In the genomic region with DNA sequence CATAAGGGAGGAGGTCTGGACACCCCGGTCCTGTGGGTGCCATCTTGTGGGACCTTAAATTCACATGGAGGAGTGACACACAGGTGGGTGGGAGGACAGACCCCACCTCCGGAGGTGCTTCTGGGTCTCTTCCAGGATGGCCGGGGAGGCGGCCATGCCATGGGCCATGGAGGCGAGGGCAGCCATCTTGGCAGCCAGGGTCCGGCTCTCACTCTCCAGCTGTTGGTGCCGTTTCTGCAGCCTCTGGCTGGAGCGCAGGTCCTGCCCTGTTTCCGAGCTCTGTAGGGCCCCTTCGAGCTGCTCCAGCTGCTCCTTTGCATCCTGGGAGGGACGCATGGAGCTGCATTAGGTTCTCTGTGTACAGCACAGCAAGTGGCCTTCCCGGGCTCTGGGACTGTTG, we compare ENCODE assay signal across 28 cellular contexts.
"Had no signal": no experiment of that assay in that cellular context is flagged by ENCODE, and none has a peak within 500 bp of the region (broad histone marks: within the 10 kb centered on the region; RNA-seq: fewer than 3 reads in every experiment).

No MANE protein-coding gene starts in this region.

- H3K27ac ChIP-seq: stomach, suprapubic skin, testis, thoracic aorta, thyroid gland, tibial artery, tibial nerve, transverse colon, upper lobe of left lung, upper lobe of right lung, uterus, vagina had no signal

- H3K36me3 Mint-ChIP-seq: stimulated activated effector memory CD8-positive, alpha-beta T cell treated with anti-CD3 and anti-CD28 coated beads, Interleukin-12 subunit alpha, Interleukin-12 subunit beta, amount 100 ng/mL, for 72 hours; stimulated activated memory B cell treated with anti-CD40 and anti-IgM and Interleukin-4, amounts not matched to agents 10 μg/mL and 1 μg/mL and 100 μg/mL, for 72 hours; stimulated activated naive B cell treated with anti-CD40 and anti-IgM and Interleukin-4, amounts not matched to agents 10 μg/mL and 1 μg/mL and 100 μg/mL, for 72 hours had no signal

- DNase-seq: stimulated activated CD4-positive, alpha-beta T cell treated with anti-CD3 and anti-CD28 coated beads, Interleukin-2, amount 100 ng/mL, for 48 hours; stimulated activated CD4-positive, alpha-beta T cell treated with anti-CD3 and anti-CD28 coated beads, Interleukin-4, amount 100 ng/mL, for 1 hour; stimulated activated CD4-positive, alpha-beta T cell treated with anti-CD3 and anti-CD28 coated beads, Interleukin-4, amount 100 ng/mL, for 24 hours; stimulated activated CD4-positive, alpha-beta T cell treated with anti-CD3 and anti-CD28 coated beads, Interleukin-4, amount 100 ng/mL, for 4 hours; stimulated activated CD8-positive, alpha-beta memory T cell treated with anti-CD3 and anti-CD28 coated beads, Interleukin-4, amount 100 ng/mL, for 48 hours; stimulated activated naive B cell treated with anti-CD40 and anti-IgM and Interleukin-4, amounts not matched to agents 10 μg/mL and 1 μg/mL and 100 μg/mL, for 72 hours; stimulated activated naive CD4-positive, alpha-beta T cell; stimulated activated naive CD4-positive, alpha-beta T cell treated with Interleukin-2 at 50 U/mL for 16 hours; stimulated activated naive CD8-positive, alpha-beta T cell treated with anti-CD3 and anti-CD28 coated beads, Interleukin-15, amount 100 ng/mL, for 72 hours; stimulated activated naive CD8-positive, alpha-beta T cell treated with anti-CD3 and anti-CD28 coated beads, Interleukin-15, Interleukin-2, amounts not matched to agents 100 U/mL and 50 U/mL, for 24 hours; stomach; substantia nigra; testis; thyroid gland; tibial artery; transverse colon; trophoblast cell; upper lobe of right lung; uterus had no signal

- H3K9me3 ChIP-seq: stomach, suprapubic skin, testis, thoracic aorta, thyroid gland, tibial artery, tibial nerve, transverse colon, upper lobe of left lung, upper lobe of right lung, uterus, vagina had no signal

- H3K27me3 ChIP-seq: stomach, suprapubic skin, testis, thyroid gland, upper lobe of left lung, upper lobe of right lung, uterus, vagina had no signal

- H3K4me3 Mint-ChIP-seq: stimulated activated effector memory CD8-positive, alpha-beta T cell treated with anti-CD3 and anti-CD28 coated beads, Interleukin-12 subunit alpha, Interleukin-12 subunit beta, amount 100 ng/mL, for 72 hours; stimulated activated memory B cell treated with anti-CD40 and anti-IgM and Interleukin-4, amounts not matched to agents 10 μg/mL and 1 μg/mL and 100 μg/mL, for 72 hours; stimulated activated naive B cell treated with anti-CD40 and anti-IgM and Interleukin-4, amounts not matched to agents 10 μg/mL and 1 μg/mL and 100 μg/mL, for 72 hours; stimulated activated naive CD8-positive, alpha-beta T cell treated with anti-CD3 and anti-CD28 coated beads, Interleukin-15, amount 100 ng/mL, for 72 hours; stimulated activated naive CD8-positive, alpha-beta T cell treated with anti-CD3 and anti-CD28 coated beads, Interleukin-15, Interleukin-2, amounts not matched to agents 100 ng/mL and 50 ng/mL, for 24 hours; type B pancreatic cell had no signal

- H3K4me1 ChIP-seq: testis, transverse colon, upper lobe of left lung, upper lobe of right lung, uterus had no signal

- H3K9me3 Mint-ChIP-seq: stimulated activated effector memory CD8-positive, alpha-beta T cell treated with anti-CD3 and anti-CD28 coated beads, Interleukin-12 subunit alpha, Interleukin-12 subunit beta, amount 100 ng/mL, for 72 hours; stimulated activated memory B cell treated with anti-CD40 and anti-IgM and Interleukin-4, amounts not matched to agents 10 μg/mL and 1 μg/mL and 100 μg/mL, for 72 hours; stimulated activated naive B cell treated with anti-CD40 and anti-IgM and Interleukin-4, amounts not matched to agents 10 μg/mL and 1 μg/mL and 100 μg/mL, for 72 hours; stimulated activated naive CD8-positive, alpha-beta T cell treated with anti-CD3 and anti-CD28 coated beads, Interleukin-15, amount 100 ng/mL, for 72 hours; stimulated activated naive CD8-positive, alpha-beta T cell treated with anti-CD3 and anti-CD28 coated beads, Interleukin-15, Interleukin-2, amounts not matched to agents 100 ng/mL and 50 ng/mL, for 24 hours; type B pancreatic cell had no signal

- H3K36me3 ChIP-seq: stomach, suprapubic skin, thoracic aorta, thyroid gland, tibial artery, tibial nerve, transverse colon, upper lobe of left lung, upper lobe of right lung, uterus, vagina had no signal

- H3K4me3 ChIP-seq: stomach, suprapubic skin, testis, thoracic aorta, thyroid gland, tibial artery, tibial nerve, transverse colon, upper lobe of left lung, upper lobe of right lung, uterus, vagina had no signal

- H3K27me3 Mint-ChIP-seq: stimulated activated naive CD8-positive, alpha-beta T cell treated with anti-CD3 and anti-CD28 coated beads, Interleukin-15, amount 100 ng/mL, for 72 hours had no signal

- ATAC-seq: stimulated activated effector memory CD8-positive, alpha-beta T cell treated with anti-CD3 and anti-CD28 coated beads, Interleukin-12 subunit alpha, Interleukin-12 subunit beta, amount 100 ng/mL, for 72 hours; stimulated activated memory B cell treated with anti-CD40 and anti-IgM and Interleukin-4, amounts not matched to agents 10 μg/mL and 1 μg/mL and 100 μg/mL, for 72 hours; stimulated activated naive B cell treated with anti-CD40 and anti-IgM and Interleukin-4, amounts not matched to agents 10 μg/mL and 1 μg/mL and 100 μg/mL, for 72 hours; stimulated activated naive CD8-positive, alpha-beta T cell treated with anti-CD3 and anti-CD28 coated beads, Interleukin-15, amount 100 ng/mL, for 72 hours; stimulated activated naive CD8-positive, alpha-beta T cell treated with anti-CD3 and anti-CD28 coated beads, Interleukin-15, Interleukin-2, amounts not matched to agents 100 U/mL and 50 U/mL, for 24 hours; upper lobe of right lung had no signal

- H3K27ac Mint-ChIP-seq: stimulated activated effector memory CD8-positive, alpha-beta T cell treated with anti-CD3 and anti-CD28 coated beads, Interleukin-12 subunit alpha, Interleukin-12 subunit beta, amount 100 ng/mL, for 72 hours; stimulated activated memory B cell treated with anti-CD40 and anti-IgM and Interleukin-4, amounts not matched to agents 10 μg/mL and 1 μg/mL and 100 μg/mL, for 72 hours; stimulated activated naive B cell treated with anti-CD40 and anti-IgM and Interleukin-4, amounts not matched to agents 10 μg/mL and 1 μg/mL and 100 μg/mL, for 72 hours; stimulated activated naive CD8-positive, alpha-beta T cell treated with anti-CD3 and anti-CD28 coated beads, Interleukin-15, Interleukin-2, amounts not matched to agents 100 ng/mL and 50 ng/mL, for 24 hours; type B pancreatic cell had no signal
